ENCODE assay signal across 25 cellular contexts in the genomic region with DNA sequence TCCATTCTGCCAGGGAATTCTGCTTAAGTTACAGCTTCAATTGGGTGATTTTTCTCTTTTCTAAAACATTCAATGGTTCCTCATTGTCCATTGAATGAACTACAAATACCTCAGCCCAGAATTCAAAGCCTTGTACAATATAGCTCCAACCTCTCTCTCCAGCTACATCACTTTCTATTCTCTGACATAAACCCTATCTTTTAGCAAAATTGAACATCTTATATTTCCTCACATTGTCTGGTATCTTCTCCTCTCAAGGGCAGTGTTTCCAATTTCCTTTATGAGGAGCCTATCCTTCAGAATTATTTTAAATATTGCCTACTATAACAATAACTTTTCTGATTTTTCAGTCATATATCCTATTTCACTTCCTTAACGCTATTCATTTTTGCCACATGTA.
"Had no signal": no experiment of that assay in that cellular context is flagged by ENCODE, and none has a peak within 500 bp of the region (broad histone marks: within the 10 kb centered on the region; RNA-seq: fewer than 3 reads in every experiment).

No MANE protein-coding gene starts in this region.

- H3K9me3 ChIP-seq: ovary, right lobe of liver, sigmoid colon, stomach, thoracic aorta, thyroid gland, tibial nerve, upper lobe of left lung, vagina had no signal

- H3K4me3 Mint-ChIP-seq: natural killer cell; nephron progenitor cell; neural crest cell; stimulated activated effector memory CD8-positive, alpha-beta T cell treated with anti-CD3 and anti-CD28 coated beads, Interleukin-12 subunit alpha, Interleukin-12 subunit beta, amount 100 ng/mL, for 72 hours; stimulated activated naive B cell treated with anti-CD40 and anti-IgM and Interleukin-4, amounts not matched to agents 10 μg/mL and 1 μg/mL and 100 μg/mL, for 72 hours; stimulated activated naive CD8-positive, alpha-beta T cell treated with anti-CD3 and anti-CD28 coated beads, Interleukin-15, Interleukin-2, amounts not matched to agents 100 ng/mL and 50 ng/mL, for 24 hours had no signal

- H3K4me3 ChIP-seq: ovary, psoas muscle, right lobe of liver, sigmoid colon, stomach, thoracic aorta, thyroid gland, tibial nerve, upper lobe of left lung, vagina had no signal

- H3K9me3 Mint-ChIP-seq: nephron progenitor cell had no signal

- H3K36me3 ChIP-seq: ovary, right lobe of liver, sigmoid colon, stomach, thoracic aorta, thyroid gland, tibial nerve, upper lobe of left lung, vagina had no signal

- H3K27ac Mint-ChIP-seq: natural killer cell; nephron progenitor cell; progenitor cell of endocrine pancreas; stimulated activated effector memory CD8-positive, alpha-beta T cell treated with anti-CD3 and anti-CD28 coated beads, Interleukin-12 subunit alpha, Interleukin-12 subunit beta, amount 100 ng/mL, for 72 hours; stimulated activated naive B cell treated with anti-CD40 and anti-IgM and Interleukin-4, amounts not matched to agents 10 μg/mL and 1 μg/mL and 100 μg/mL, for 72 hours; stimulated activated naive CD8-positive, alpha-beta T cell treated with anti-CD3 and anti-CD28 coated beads, Interleukin-15, Interleukin-2, amounts not matched to agents 100 ng/mL and 50 ng/mL, for 24 hours had no signal

- H3K4me1 ChIP-seq: parathyroid adenoma, psoas muscle, right lobe of liver, sigmoid colon, stomach, thyroid gland, tibial nerve, upper lobe of left lung, vagina had no signal

- H3K4me1 Mint-ChIP-seq: natural killer cell; stimulated activated effector memory CD8-positive, alpha-beta T cell treated with anti-CD3 and anti-CD28 coated beads, Interleukin-12 subunit alpha, Interleukin-12 subunit beta, amount 100 ng/mL, for 72 hours; stimulated activated naive B cell treated with anti-CD40 and anti-IgM and Interleukin-4, amounts not matched to agents 10 μg/mL and 1 μg/mL and 100 μg/mL, for 72 hours had no signal

- DNase-seq: natural killer cell; nephron progenitor cell; occipital lobe; ovary; posterior cingulate gyrus; psoas muscle; right cardiac atrium; right lobe of liver; sigmoid colon; small intestine; stimulated activated CD4-positive, alpha-beta T cell treated with anti-CD3 and anti-CD28 coated beads, Interleukin-2, amount 100 ng/mL, for 48 hours; stimulated activated CD4-positive, alpha-beta T cell treated with anti-CD3 and anti-CD28 coated beads, Interleukin-4, amount 100 ng/mL, for 24 hours; stimulated activated naive B cell treated with anti-CD40 and anti-IgM and Interleukin-4, amounts not matched to agents 10 μg/mL and 1 μg/mL and 100 μg/mL, for 72 hours; stimulated activated naive CD4-positive, alpha-beta T cell treated with Interleukin-2 at 50 U/mL for 16 hours; stomach; upper lobe of left lung had no signal

- H3K27me3 ChIP-seq: ovary, right lobe of liver, sigmoid colon, stomach, thyroid gland, tibial nerve, upper lobe of left lung, vagina had no signal

- H3K27me3 Mint-ChIP-seq: progenitor cell of endocrine pancreas; stimulated activated naive B cell treated with anti-CD40 and anti-IgM and Interleukin-4, amounts not matched to agents 10 μg/mL and 1 μg/mL and 100 μg/mL, for 72 hours; stimulated activated naive CD8-positive, alpha-beta T cell treated with anti-CD3 and anti-CD28 coated beads, Interleukin-15, Interleukin-2, amounts not matched to agents 100 ng/mL and 50 ng/mL, for 24 hours had no signal

- H3K27ac ChIP-seq: ovary, parathyroid adenoma, psoas muscle, right lobe of liver, sigmoid colon, stomach, thoracic aorta, thyroid gland, tibial nerve, upper lobe of left lung, vagina had no signal

- H3K36me3 Mint-ChIP-seq: natural killer cell; stimulated activated effector memory CD8-positive, alpha-beta T cell treated with anti-CD3 and anti-CD28 coated beads, Interleukin-12 subunit alpha, Interleukin-12 subunit beta, amount 100 ng/mL, for 72 hours; stimulated activated naive B cell treated with anti-CD40 and anti-IgM and Interleukin-4, amounts not matched to agents 10 μg/mL and 1 μg/mL and 100 μg/mL, for 72 hours had no signal
